ENCODE assay signal across 17 cellular contexts in genomic region chr5:72172832-72173231, GRCh38.
DNase-seq lines count a peak whose midpoint lies in the region; ATAC-seq and TF ChIP-seq lines count a peak whose summit lies in the region.
"Had no signal": no experiment of that assay in that cellular context is flagged by ENCODE, and none has a peak within 500 bp of the region (broad histone marks: within the 10 kb centered on the region; RNA-seq: fewer than 3 reads in every experiment).

No MANE protein-coding gene starts in this region.

- H3K36me3 ChIP-seq in ascending aorta, result peaks cover 4 to 16% of the 10 kb centered on the region in 2 donors
- no peaks in the 10 kb centered on the region for H3K36me3 ChIP-seq in liver (ENCODE audit: control insufficient read depth in 4 of 4, insufficient read depth in 3 of 4, low read depth in 1 of 4, low read length in 3 of 4)

- 53% methylated on average over 5 of the region's 5 CpGs for WGBS in liver

- no peak overlapping the region for H3K4me3 ChIP-seq in ascending aorta
- no peak overlapping the region for H3K4me3 ChIP-seq in liver (ENCODE audit: low read depth in 1 of 3, low read length in 3 of 3)

- H3K9ac ChIP-seq in liver (ENCODE audit: low read depth in 1 of 2, low read length in 2 of 2), result no peak overlapping the region

- TF ChIP-seq CTCF in ascending aorta (IDR thresholded peaks at IDR 0.05) (no peak), liver (IDR thresholded peaks at IDR 0.05; ENCODE audit: low read depth, low read length, missing input control) (no peak), type B pancreatic cell (conservative IDR thresholded peaks at IDR 0.05) (no peak)

- no peak for ATAC-seq in GM18505 (IDR thresholded peaks at IDR 0.05; ENCODE audit: unreplicated experiment)

- H3K27me3 ChIP-seq in ascending aorta (no peaks in the 10 kb centered on the region), liver (ENCODE audit: control insufficient read depth in 4 of 4, insufficient read depth in 4 of 4, low read length in 3 of 4) (peaks cover 0 to 3% (median 0%) of the 10 kb centered on the region in 4 donors)

- peak overlapping the region; percentile 37 for H3K4me3 Mint-ChIP-seq in type B pancreatic cell
- H3K4me3 Mint-ChIP-seq: CD14-positive monocyte had no signal

- intact Hi-C loops in ascending aorta (cut with DNase I), result no loop called here

- H3K4me1 ChIP-seq in ascending aorta (peaks cover 4 to 49% of the 10 kb centered on the region in 2 donors), liver (ENCODE audit: control insufficient read depth in 4 of 4, insufficient read depth in 4 of 4, low read length in 3 of 4) (no peaks in the 10 kb centered on the region)

- peak overlapping the region; percentile 33 for H3K27ac Mint-ChIP-seq in type B pancreatic cell
- H3K27ac Mint-ChIP-seq: CD14-positive monocyte had no signal

- DNase-seq in NCI-H446 treated with DMSO at 0.1 percent for 48 hours (lab: John Stamatoyannopoulos, UW) (peak; percentile 29), ascending aorta (ENCODE audit: low spot score in 2 of 2) (no peak), type B pancreatic cell (ENCODE audit: extremely low spot score, unreplicated experiment) (no peak), cerebellum (ENCODE audit: low spot score) (no peak), NCI-H1092 (lab: John Stamatoyannopoulos, UW) (no peak)
- DNase-seq: ACHN, AML-193, COR-L47, NCI-H1105 treated with DMSO at 0.1 percent for 48 hours, NCI-H2029, NCI-H2171 treated with DMSO at 0.1 percent for 48 hours, NCI-H510A, RPMI8226, SIG-M5 had no signal

- H3K27me3 Mint-ChIP-seq in type B pancreatic cell, result peaks cover 3% of the 10 kb centered on the region

- H3K36me3 Mint-ChIP-seq in type B pancreatic cell, result peaks cover 15% of the 10 kb centered on the region
- H3K36me3 Mint-ChIP-seq: CD14-positive monocyte had no signal

- H3K9me3 ChIP-seq in ascending aorta (no peaks in the 10 kb centered on the region), liver (ENCODE audit: control insufficient read depth in 4 of 4, low read length in 3 of 4) (no peaks in the 10 kb centered on the region)

- H3K4me1 Mint-ChIP-seq in type B pancreatic cell (ENCODE audit: unreplicated experiment), result peaks cover 24% of the 10 kb centered on the region
- H3K4me1 Mint-ChIP-seq: CD14-positive monocyte had no signal

- H3K27ac ChIP-seq in ascending aorta (peak overlapping the region; percentile 71 to 93), liver (ENCODE audit: low read depth in 1 of 2, low read length in 2 of 2) (no peak overlapping the region)

- no peaks in the 10 kb centered on the region for H3K9me3 Mint-ChIP-seq in type B pancreatic cell

- no peak for TF ChIP-seq POLR2A in GM18505 (IDR thresholded peaks at IDR 0.05; ENCODE audit: borderline replicate concordance, extremely low read depth, insufficient read depth, insufficient read length)

- no peak for TF ChIP-seq RAD21 in liver (IDR thresholded peaks at IDR 0.05)

TF ChIP-seq in liver, 16 proteins besides CTCF, POLR2A, EP300 and RAD21:
- TF ChIP-seq ZBTB33 (IDR thresholded peaks at IDR 0.05), result no peak
- no peak for TF ChIP-seq FOXA1 (IDR thresholded peaks at IDR 0.05)
- no peak for TF ChIP-seq SP1 (IDR thresholded peaks at IDR 0.05)
- peak; percentile 9 to 43 for TF ChIP-seq HNF4A (conservative IDR thresholded peaks at IDR 0.05)
- no peak for TF ChIP-seq REST (IDR thresholded peaks at IDR 0.05)

Comparison
In these comparisons a context has a peak if more than half of its experiments do, and no peak if none do; other contexts are left out.
1. H3K27ac ChIP-seq: peak in ascending aorta (2 of 2); none in liver (0 of 2).